In genomic region chr5:10511741-10512640, GRCh38 we compare ENCODE assay signal across 1 cellular context.
TF ChIP-seq lines count a peak whose summit lies in the region.

No MANE protein-coding gene starts in this region.

TF ChIP-seq in IMR-90, 13 proteins besides CTCF, POLR2A, EP300 and RAD21:
- TF ChIP-seq NFE2L2 (IDR thresholded peaks at IDR 0.05; ENCODE audit: low read depth, low read length) (no peak), CEBPB (IDR thresholded peaks at IDR 0.05; ENCODE audit: low read depth, low read length) (no peak), SMC3 (IDR thresholded peaks at IDR 0.05; ENCODE audit: low read depth, low read length) (no peak), ELK1 (IDR thresholded peaks at IDR 0.05; ENCODE audit: borderline replicate concordance, low read depth, low read length) (no peak), CHD1 (IDR thresholded peaks at IDR 0.05; ENCODE audit: low read depth, low read length) (no peak), BHLHE40 (IDR thresholded peaks at IDR 0.05; ENCODE audit: low read depth, low read length) (no peak), MXI1 (IDR thresholded peaks at IDR 0.05; ENCODE audit: borderline replicate concordance, low read depth, low read length) (no peak), RCOR1 (IDR thresholded peaks at IDR 0.05; ENCODE audit: insufficient replicate concordance, low read length) (no peak), USF2 (IDR thresholded peaks at IDR 0.05; ENCODE audit: low read depth, low read length) (no peak), RFX5 (IDR thresholded peaks at IDR 0.05; ENCODE audit: low read depth, low read length) (no peak), FOS (IDR thresholded peaks at IDR 0.05; ENCODE audit: low read depth, low read length) (no peak), MAZ (IDR thresholded peaks at IDR 0.05; ENCODE audit: borderline replicate concordance, low read depth, low read length) (no peak), MAFK (IDR thresholded peaks at IDR 0.05; ENCODE audit: low read depth, low read length) (no peak)
